In the genomic region with DNA sequence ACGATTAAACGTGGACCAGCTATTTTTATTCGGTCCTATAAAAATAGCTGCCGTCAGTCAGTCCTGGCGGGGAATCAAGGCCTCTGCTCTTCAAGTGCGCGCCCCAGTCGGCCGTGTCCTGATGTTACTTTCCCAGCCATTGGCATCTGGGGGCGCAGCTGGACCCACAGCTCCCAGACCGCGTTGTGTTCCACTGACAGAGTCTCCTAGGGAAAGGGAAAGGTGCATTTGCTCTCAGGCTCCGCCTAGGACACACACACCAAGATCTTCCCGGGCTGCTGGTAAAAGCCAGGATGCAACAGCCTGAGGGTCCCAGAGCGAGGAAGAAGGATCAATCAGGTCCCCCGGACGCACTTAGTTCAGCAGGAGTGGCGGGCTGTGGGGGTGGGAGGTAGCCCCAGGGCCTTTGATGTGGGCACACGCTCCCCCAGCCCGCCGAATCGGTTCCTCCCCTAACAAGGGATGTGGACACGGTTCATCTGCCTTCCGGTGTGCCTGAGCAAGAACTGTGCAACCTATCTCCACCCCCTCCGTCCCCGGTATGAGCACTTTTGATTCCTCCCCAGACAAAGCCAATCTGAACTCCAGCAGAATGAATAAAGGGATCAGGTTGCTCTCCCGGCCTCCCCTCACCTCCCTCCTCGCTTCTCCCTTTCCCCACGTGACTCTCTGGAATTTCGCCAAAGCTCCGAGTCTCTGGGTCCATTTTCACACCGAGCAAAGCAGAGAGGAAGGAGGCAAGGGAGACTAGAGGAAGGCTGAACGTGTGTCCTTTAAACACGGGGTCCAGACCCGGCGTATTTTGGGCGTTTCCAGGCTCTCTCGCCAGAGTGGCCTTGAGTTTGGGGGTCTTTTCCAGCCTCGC, we compare ENCODE assay signal across 9 cellular contexts. TPM values are rescaled to one million over a fixed set of nuclear protein-coding genes. Genes with fewer than 3 reads are reported as not detected.
DNase-seq lines count a peak whose midpoint lies in the region; ATAC-seq, FAIRE-seq and TF ChIP-seq lines count a peak whose summit lies in the region.
"Had no signal": no experiment of that assay in that cellular context is flagged by ENCODE, and none has a peak within 500 bp of the region (broad histone marks: within the 10 kb centered on the region; RNA-seq: fewer than 3 reads in every experiment).

No MANE protein-coding gene starts in this region.

- 0 out of 2 replicates have a peak, but pooled peaks have one; percentile 37 for TF ChIP-seq EP300 in Ishikawa (IDR thresholded peaks at IDR 0.05; ENCODE audit: borderline replicate concordance)

- POLR2A ChIA-PET in RWPE1 (lab: Yijun Ruan, JAX; ENCODE audit: low non-redundant PET) = no interaction called here

- no peak; the same call in 1 of the 2 replicates for TF ChIP-seq RAD21 in Ishikawa (IDR thresholded peaks at IDR 0.05; ENCODE audit: low read depth)

- peak overlapping the region; percentile 85 to 95 (median 93) for H3K9ac ChIP-seq in skeletal muscle tissue (ENCODE audit: low read depth in 1 of 3, low read length in 3 of 3)

- peak; percentile 92 for FAIRE-seq in islet of Langerhans (lab: Jason Lieb, UNC)
- FAIRE-seq: frontal cortex had no signal

- H3K27me3 ChIP-seq in skeletal muscle tissue (ENCODE audit: control insufficient read depth in 3 of 3, insufficient read depth in 3 of 3, low read length in 3 of 3) = peaks cover 0 to 4% (median 2%) of the 10 kb centered on the region in 3 donors

- H3K9me3 ChIP-seq in skeletal muscle tissue (ENCODE audit: control insufficient read depth in 3 of 3, low read length in 3 of 3) = no peaks in the 10 kb centered on the region

- no peak for TF ChIP-seq CTCF in RWPE1 (conservative IDR thresholded peaks at IDR 0.05; ENCODE audit: low read depth)

- peaks cover 11 to 27% (median 19%) of the 10 kb centered on the region in 3 donors for H3K4me1 ChIP-seq in skeletal muscle tissue (ENCODE audit: control insufficient read depth in 3 of 3, insufficient read depth in 3 of 3, low read length in 3 of 3)

- H3K36me3 ChIP-seq in skeletal muscle tissue (ENCODE audit: control insufficient read depth in 3 of 3, insufficient read depth in 3 of 3, low read length in 3 of 3) = no peaks in the 10 kb centered on the region

- DNase-seq in Daoy (ENCODE audit: low read depth) = peak; percentile 78
- DNase-seq in RWPE1 (ENCODE audit: low spot score) = peak; percentile 77
- DNase-seq in caudate nucleus (lab: John Stamatoyannopoulos, UW) = peak in 52 of 61 donors; percentile 11 to 86 (median 50)
- DNase-seq in AML-193 (lab: John Stamatoyannopoulos, UW) = no peak

- H3K27ac ChIP-seq in RWPE1 = peak overlapping the region; percentile 59
- peak overlapping the region; percentile 50 for H3K27ac ChIP-seq in caudate nucleus (ENCODE audit: low read depth, low read length)
- H3K27ac ChIP-seq in skeletal muscle tissue (ENCODE audit: low read depth, low read length) = peak overlapping the region; percentile 94

- peak overlapping the region; percentile 86 to 93 (median 88) for H3K4me3 ChIP-seq in skeletal muscle tissue (ENCODE audit: low read length in 3 of 3)

- CTCF ChIA-PET in RWPE1 (lab: Yijun Ruan, JAX) = interaction anchor here (0.5 kb wide), 1 partner anchor 11 kb away, joined by 3 read pairs; no protein-coding TSS in a partner anchor

- ATAC-seq in GM21576 (IDR thresholded peaks at IDR 0.05; ENCODE audit: unreplicated experiment) = peak; percentile 71

TF ChIP-seq in Ishikawa, 13 proteins besides CTCF, POLR2A, EP300 and RAD21:
- TF ChIP-seq FOXM1 (IDR thresholded peaks at IDR 0.05; ENCODE audit: borderline replicate concordance, low read depth) (no peak), TEAD4 (IDR thresholded peaks at IDR 0.05) (peak; percentile 48), EGR1 (IDR thresholded peaks at IDR 0.05) (no peak), CEBPB (IDR thresholded peaks at IDR 0.05) (peak; percentile 2; the same call in 1 of the 2 replicates), TAF1 (IDR thresholded peaks at IDR 0.05; ENCODE audit: low read depth) (peak; percentile 65), YY1 (IDR thresholded peaks at IDR 0.05; ENCODE audit: low read depth) (no peak), TCF12 (IDR thresholded peaks at IDR 0.05; ENCODE audit: low read depth) (no peak; the same call in 1 of the 2 replicates), ZBTB7A (IDR thresholded peaks at IDR 0.05; ENCODE audit: low read depth) (0 out of 2 replicates have a peak, but pooled peaks have one; percentile 29), CREB1 (IDR thresholded peaks at IDR 0.05; ENCODE audit: low read depth) (no peak), NFIC (IDR thresholded peaks at IDR 0.05) (peak; percentile 89)
- TF ChIP-seq, protein P1, sequence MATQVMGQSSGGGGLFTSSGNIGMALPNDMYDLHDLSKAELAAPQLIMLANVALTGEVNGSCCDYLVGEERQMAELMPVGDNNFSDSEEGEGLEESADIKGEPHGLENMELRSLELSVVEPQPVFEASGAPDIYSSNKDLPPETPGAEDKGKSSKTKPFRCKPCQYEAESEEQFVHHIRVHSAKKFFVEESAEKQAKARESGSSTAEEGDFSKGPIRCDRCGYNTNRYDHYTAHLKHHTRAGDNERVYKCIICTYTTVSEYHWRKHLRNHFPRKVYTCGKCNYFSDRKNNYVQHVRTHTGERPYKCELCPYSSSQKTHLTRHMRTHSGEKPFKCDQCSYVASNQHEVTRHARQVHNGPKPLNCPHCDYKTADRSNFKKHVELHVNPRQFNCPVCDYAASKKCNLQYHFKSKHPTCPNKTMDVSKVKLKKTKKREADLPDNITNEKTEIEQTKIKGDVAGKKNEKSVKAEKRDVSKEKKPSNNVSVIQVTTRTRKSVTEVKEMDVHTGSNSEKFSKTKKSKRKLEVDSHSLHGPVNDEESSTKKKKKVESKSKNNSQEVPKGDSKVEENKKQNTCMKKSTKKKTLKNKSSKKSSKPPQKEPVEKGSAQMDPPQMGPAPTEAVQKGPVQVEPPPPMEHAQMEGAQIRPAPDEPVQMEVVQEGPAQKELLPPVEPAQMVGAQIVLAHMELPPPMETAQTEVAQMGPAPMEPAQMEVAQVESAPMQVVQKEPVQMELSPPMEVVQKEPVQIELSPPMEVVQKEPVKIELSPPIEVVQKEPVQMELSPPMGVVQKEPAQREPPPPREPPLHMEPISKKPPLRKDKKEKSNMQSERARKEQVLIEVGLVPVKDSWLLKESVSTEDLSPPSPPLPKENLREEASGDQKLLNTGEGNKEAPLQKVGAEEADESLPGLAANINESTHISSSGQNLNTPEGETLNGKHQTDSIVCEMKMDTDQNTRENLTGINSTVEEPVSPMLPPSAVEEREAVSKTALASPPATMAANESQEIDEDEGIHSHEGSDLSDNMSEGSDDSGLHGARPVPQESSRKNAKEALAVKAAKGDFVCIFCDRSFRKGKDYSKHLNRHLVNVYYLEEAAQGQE (IDR thresholded peaks at IDR 0.05; ENCODE audit: low read depth) = no peak
- TF ChIP-seq, protein P2, sequence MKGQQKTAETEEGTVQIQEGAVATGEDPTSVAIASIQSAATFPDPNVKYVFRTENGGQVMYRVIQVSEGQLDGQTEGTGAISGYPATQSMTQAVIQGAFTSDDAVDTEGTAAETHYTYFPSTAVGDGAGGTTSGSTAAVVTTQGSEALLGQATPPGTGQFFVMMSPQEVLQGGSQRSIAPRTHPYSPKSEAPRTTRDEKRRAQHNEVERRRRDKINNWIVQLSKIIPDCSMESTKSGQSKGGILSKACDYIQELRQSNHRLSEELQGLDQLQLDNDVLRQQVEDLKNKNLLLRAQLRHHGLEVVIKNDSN (IDR thresholded peaks at IDR 0.05) = peak; percentile 98
- TF ChIP-seq, protein P3, sequence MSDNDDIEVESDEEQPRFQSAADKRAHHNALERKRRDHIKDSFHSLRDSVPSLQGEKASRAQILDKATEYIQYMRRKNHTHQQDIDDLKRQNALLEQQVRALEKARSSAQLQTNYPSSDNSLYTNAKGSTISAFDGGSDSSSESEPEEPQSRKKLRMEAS (IDR thresholded peaks at IDR 0.05) = peak; percentile 70
TF ChIP-seq in Ishikawa: peak in this region for 7.

RNA-seq across cellular contexts. Expression of a gene that starts 0.6 kb away (rescaled TPM):
- total RNA-seq in Daoy (2014; rRNA removed; shearing (Covaris generic)) = 0.48 and 1.9 TPM in 2 replicates
- total RNA-seq in skeletal muscle tissue = 15.1 TPM

Comparison
In these comparisons a context has a peak if more than half of its experiments do, and no peak if none do; other contexts are left out.
1. DNase-seq: peak in Daoy (single experiment), RWPE1 (single experiment) and caudate nucleus (52 of 61); none in AML-193 (0 of 2).
2. Peak in every context shown above with its lines, with median percentiles within 50 percentile points of each other: H3K27ac ChIP-seq.